1 cellular context compared by ENCODE assay signal in the genomic region with DNA sequence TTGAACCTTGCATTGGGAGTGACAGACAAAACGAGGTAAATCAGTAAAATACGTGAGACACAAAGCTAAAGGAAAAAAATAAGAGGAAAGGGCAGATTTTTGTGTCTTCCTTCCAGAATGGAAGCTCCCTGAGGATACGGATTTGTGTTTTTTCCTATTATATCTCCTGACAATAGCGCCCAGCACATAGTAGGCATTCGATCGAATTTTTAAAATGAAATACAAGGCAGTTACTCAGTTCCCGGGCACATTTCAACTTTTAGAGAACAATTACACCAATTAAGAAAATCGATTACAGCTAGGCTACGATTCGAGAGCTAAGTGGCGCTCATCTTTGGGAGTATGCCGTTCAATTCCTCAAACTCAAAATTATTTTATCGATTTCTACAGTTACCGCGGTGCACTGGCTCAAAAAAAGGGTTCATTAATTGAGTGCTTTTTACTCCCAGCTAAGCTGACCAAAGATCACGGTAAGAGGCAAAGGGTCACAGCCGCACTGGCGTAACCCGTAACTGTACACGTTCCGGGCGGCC.
A peak's percentile ranks its signal among the peaks of the same experiment; 100 is the strongest.
TF ChIP-seq lines count a peak whose summit lies in the region.

No MANE protein-coding gene starts in this region.

TF ChIP-seq in HepG2, 621 proteins besides CTCF, POLR2A, EP300 and RAD21:
- TF ChIP-seq FLYWCH1 (CRISPR knock-in tag; IDR thresholded peaks at IDR 0.05) (no peak), NR2F1 (CRISPR knock-in tag; IDR thresholded peaks at IDR 0.05) (peak; percentile 1 to 70; a peak in 2 of 4 replicates), RBFOX2 (IDR thresholded peaks at IDR 0.05; ENCODE audit: low read depth, low read length) (peak; percentile 14; the same call in 1 of the 2 replicates), GATA4 (IDR thresholded peaks at IDR 0.05; ENCODE audit: borderline replicate concordance, low read depth) (0 out of 2 replicates have a peak, but pooled peaks have one; percentile 35), ZNF3 (CRISPR knock-in tag; IDR thresholded peaks at IDR 0.05) (peak; percentile 78; the same call in 1 of the 2 replicates), PPARG (CRISPR knock-in tag; conservative IDR thresholded peaks at IDR 0.05) (peak; percentile 77; the same call in 1 of the 2 replicates), ZNF816 (CRISPR knock-in tag; IDR thresholded peaks at IDR 0.05; ENCODE audit: borderline replicate concordance) (peak; percentile 2; the same call in 1 of the 2 replicates), MIER3 (CRISPR knock-in tag; IDR thresholded peaks at IDR 0.05; ENCODE audit: borderline replicate concordance) (no peak), ZFP82 (CRISPR knock-in tag; IDR thresholded peaks at IDR 0.05; ENCODE audit: borderline replicate concordance) (no peak), ZNF749 (CRISPR knock-in tag; IDR thresholded peaks at IDR 0.05; ENCODE audit: borderline replicate concordance) (no peak), ZNF354B (CRISPR knock-in tag; IDR thresholded peaks at IDR 0.05) (0 out of 2 replicates have a peak, but pooled peaks have one; percentile 9), KAT2B (IDR thresholded peaks at IDR 0.05; ENCODE audit: borderline replicate concordance, low read depth, low read length) (peak; percentile 58; the same call in 1 of the 2 replicates), ONECUT2 (CRISPR knock-in tag; IDR thresholded peaks at IDR 0.05) (peak; percentile 74; the same call in 1 of the 2 replicates), RARA (CRISPR knock-in tag; IDR thresholded peaks at IDR 0.05) (0 out of 2 replicates have a peak, but pooled peaks have one; percentile 49), ZKSCAN1 (IDR thresholded peaks at IDR 0.05; ENCODE audit: low read length) (peak; percentile 60; the same call in 1 of the 2 replicates), NR2F2 (IDR thresholded peaks at IDR 0.05; ENCODE audit: borderline replicate concordance, low read depth) (peak; percentile 45; the same call in 1 of the 2 replicates), TCF12 (IDR thresholded peaks at IDR 0.05) (no peak), TCF12 (CRISPR knock-in tag; IDR thresholded peaks at IDR 0.05) (0 out of 2 replicates have a peak, but pooled peaks have one; percentile 2), YEATS4 (CRISPR knock-in tag; IDR thresholded peaks at IDR 0.05; ENCODE audit: borderline replicate concordance) (no peak), NR2F6 (IDR thresholded peaks at IDR 0.05) (peak; percentile 65; the same call in 1 of the 2 replicates), NR2F6 (CRISPR knock-in tag; IDR thresholded peaks at IDR 0.05) (no peak), ZFP1 (CRISPR knock-in tag; IDR thresholded peaks at IDR 0.05) (peak; percentile 98; the same call in 1 of the 2 replicates), MIER2 (CRISPR knock-in tag; IDR thresholded peaks at IDR 0.05) (0 out of 2 replicates have a peak, but pooled peaks have one; percentile 26)
- TF ChIP-seq, protein P1, sequence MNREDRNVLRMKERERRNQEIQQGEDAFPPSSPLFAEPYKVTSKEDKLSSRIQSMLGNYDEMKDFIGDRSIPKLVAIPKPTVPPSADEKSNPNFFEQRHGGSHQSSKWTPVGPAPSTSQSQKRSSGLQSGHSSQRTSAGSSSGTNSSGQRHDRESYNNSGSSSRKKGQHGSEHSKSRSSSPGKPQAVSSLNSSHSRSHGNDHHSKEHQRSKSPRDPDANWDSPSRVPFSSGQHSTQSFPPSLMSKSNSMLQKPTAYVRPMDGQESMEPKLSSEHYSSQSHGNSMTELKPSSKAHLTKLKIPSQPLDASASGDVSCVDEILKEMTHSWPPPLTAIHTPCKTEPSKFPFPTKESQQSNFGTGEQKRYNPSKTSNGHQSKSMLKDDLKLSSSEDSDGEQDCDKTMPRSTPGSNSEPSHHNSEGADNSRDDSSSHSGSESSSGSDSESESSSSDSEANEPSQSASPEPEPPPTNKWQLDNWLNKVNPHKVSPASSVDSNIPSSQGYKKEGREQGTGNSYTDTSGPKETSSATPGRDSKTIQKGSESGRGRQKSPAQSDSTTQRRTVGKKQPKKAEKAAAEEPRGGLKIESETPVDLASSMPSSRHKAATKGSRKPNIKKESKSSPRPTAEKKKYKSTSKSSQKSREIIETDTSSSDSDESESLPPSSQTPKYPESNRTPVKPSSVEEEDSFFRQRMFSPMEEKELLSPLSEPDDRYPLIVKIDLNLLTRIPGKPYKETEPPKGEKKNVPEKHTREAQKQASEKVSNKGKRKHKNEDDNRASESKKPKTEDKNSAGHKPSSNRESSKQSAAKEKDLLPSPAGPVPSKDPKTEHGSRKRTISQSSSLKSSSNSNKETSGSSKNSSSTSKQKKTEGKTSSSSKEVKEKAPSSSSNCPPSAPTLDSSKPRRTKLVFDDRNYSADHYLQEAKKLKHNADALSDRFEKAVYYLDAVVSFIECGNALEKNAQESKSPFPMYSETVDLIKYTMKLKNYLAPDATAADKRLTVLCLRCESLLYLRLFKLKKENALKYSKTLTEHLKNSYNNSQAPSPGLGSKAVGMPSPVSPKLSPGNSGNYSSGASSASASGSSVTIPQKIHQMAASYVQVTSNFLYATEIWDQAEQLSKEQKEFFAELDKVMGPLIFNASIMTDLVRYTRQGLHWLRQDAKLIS (CRISPR knock-in tag; IDR thresholded peaks at IDR 0.05) = 0 out of 2 replicates have a peak, but pooled peaks have one; percentile 66
- TF ChIP-seq, protein P2, sequence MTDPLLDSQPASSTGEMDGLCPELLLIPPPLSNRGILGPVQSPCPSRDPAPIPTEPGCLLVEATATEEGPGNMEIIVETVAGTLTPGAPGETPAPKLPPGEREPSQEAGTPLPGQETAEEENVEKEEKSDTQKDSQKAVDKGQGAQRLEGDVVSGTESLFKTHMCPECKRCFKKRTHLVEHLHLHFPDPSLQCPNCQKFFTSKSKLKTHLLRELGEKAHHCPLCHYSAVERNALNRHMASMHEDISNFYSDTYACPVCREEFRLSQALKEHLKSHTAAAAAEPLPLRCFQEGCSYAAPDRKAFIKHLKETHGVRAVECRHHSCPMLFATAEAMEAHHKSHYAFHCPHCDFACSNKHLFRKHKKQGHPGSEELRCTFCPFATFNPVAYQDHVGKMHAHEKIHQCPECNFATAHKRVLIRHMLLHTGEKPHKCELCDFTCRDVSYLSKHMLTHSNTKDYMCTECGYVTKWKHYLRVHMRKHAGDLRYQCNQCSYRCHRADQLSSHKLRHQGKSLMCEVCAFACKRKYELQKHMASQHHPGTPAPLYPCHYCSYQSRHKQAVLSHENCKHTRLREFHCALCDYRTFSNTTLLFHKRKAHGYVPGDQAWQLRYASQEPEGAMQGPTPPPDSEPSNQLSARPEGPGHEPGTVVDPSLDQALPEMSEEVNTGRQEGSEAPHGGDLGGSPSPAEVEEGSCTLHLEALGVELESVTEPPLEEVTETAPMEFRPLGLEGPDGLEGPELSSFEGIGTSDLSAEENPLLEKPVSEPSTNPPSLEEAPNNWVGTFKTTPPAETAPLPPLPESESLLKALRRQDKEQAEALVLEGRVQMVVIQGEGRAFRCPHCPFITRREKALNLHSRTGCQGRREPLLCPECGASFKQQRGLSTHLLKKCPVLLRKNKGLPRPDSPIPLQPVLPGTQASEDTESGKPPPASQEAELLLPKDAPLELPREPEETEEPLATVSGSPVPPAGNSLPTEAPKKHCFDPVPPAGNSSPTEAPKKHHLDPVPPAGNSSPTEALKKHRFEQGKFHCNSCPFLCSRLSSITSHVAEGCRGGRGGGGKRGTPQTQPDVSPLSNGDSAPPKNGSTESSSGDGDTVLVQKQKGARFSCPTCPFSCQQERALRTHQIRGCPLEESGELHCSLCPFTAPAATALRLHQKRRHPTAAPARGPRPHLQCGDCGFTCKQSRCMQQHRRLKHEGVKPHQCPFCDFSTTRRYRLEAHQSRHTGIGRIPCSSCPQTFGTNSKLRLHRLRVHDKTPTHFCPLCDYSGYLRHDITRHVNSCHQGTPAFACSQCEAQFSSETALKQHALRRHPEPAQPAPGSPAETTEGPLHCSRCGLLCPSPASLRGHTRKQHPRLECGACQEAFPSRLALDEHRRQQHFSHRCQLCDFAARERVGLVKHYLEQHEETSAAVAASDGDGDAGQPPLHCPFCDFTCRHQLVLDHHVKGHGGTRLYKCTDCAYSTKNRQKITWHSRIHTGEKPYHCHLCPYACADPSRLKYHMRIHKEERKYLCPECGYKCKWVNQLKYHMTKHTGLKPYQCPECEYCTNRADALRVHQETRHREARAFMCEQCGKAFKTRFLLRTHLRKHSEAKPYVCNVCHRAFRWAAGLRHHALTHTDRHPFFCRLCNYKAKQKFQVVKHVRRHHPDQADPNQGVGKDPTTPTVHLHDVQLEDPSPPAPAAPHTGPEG (CRISPR knock-in tag; IDR thresholded peaks at IDR 0.05) = no peak
- TF ChIP-seq, protein P3, sequence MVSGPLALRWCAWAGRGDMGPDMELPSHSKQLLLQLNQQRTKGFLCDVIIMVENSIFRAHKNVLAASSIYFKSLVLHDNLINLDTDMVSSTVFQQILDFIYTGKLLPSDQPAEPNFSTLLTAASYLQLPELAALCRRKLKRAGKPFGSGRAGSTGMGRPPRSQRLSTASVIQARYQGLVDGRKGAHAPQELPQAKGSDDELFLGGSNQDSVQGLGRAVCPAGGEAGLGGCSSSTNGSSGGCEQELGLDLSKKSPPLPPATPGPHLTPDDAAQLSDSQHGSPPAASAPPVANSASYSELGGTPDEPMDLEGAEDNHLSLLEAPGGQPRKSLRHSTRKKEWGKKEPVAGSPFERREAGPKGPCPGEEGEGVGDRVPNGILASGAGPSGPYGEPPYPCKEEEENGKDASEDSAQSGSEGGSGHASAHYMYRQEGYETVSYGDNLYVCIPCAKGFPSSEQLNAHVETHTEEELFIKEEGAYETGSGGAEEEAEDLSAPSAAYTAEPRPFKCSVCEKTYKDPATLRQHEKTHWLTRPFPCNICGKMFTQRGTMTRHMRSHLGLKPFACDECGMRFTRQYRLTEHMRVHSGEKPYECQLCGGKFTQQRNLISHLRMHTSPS (CRISPR knock-in tag; IDR thresholded peaks at IDR 0.05; ENCODE audit: low read depth) = 0 out of 2 replicates have a peak, but pooled peaks have one; percentile 24
- TF ChIP-seq, protein P4, sequence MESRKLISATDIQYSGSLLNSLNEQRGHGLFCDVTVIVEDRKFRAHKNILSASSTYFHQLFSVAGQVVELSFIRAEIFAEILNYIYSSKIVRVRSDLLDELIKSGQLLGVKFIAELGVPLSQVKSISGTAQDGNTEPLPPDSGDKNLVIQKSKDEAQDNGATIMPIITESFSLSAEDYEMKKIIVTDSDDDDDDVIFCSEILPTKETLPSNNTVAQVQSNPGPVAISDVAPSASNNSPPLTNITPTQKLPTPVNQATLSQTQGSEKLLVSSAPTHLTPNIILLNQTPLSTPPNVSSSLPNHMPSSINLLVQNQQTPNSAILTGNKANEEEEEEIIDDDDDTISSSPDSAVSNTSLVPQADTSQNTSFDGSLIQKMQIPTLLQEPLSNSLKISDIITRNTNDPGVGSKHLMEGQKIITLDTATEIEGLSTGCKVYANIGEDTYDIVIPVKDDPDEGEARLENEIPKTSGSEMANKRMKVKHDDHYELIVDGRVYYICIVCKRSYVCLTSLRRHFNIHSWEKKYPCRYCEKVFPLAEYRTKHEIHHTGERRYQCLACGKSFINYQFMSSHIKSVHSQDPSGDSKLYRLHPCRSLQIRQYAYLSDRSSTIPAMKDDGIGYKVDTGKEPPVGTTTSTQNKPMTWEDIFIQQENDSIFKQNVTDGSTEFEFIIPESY (CRISPR knock-in tag; IDR thresholded peaks at IDR 0.05) = 0 out of 2 replicates have a peak, but pooled peaks have one; percentile 2
